Comparison of ENCODE assay signal across 9 cellular contexts in the genomic region with DNA sequence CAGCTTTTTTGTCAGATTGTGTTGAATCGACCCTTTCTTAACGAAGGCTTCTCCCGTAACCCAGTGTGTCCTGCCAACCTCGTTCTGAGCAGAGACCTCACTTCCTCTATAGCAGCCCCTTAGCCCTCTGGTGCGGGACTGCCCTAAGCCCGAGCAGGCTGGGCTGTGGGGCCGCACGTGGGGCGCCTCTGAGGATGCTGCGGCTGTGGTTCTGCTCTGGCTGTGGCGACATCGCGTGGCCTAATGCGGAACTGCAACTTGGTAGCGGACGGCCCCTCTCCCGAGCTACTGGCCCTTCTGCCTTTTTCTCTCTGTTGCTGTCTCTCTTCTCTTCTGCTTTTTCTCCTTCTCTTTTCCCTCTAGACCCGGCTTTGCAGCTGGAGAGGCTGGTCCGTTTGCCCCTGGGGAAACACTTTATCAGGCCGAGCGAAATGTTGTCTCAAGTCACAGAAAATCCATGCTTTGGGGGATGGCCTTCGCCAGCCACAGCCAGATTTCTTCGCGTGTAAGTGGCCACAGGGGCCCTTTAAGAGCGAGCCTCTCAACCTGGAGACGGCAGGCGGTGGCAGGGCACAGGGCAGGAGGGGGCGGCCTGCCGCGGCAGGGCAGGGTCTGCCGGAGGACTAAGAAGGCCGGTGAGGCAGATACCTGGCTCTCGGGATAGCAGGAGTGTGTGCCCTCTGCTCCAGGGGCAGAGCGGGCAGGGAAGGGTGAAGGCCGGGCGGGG. TPM values are rescaled to one million over a fixed set of nuclear protein-coding genes. Genes with fewer than 3 reads are reported as not detected.
DNase-seq lines count a peak whose midpoint lies in the region; ATAC-seq, FAIRE-seq and TF ChIP-seq lines count a peak whose summit lies in the region.
"Had no signal": no experiment of that assay in that cellular context is flagged by ENCODE, and none has a peak within 500 bp of the region (broad histone marks: within the 10 kb centered on the region; RNA-seq: fewer than 3 reads in every experiment).

No MANE protein-coding gene starts in this region.

- H3K9me3 ChIP-seq in HCT116 (ENCODE audit: control insufficient read depth in 1 of 2, insufficient read depth in 1 of 2, low read depth in 1 of 2, low read length in 2 of 2) = no peaks in the 10 kb centered on the region

- peaks cover 18 to 39% of the 10 kb centered on the region in 2 experiments for H3K4me1 ChIP-seq in HCT116 (ENCODE audit: control insufficient read depth in 1 of 2, insufficient read depth in 2 of 2, low read length in 2 of 2)

- CTCF ChIA-PET in HCT116 (lab: Charles Lee) = interaction anchor here (0.6 to 3.6 kb wide), 16 partner anchors 11 to 469 kb away, joined by 3 to 18 read pairs (median 3); partner anchors contain the start of gene KIF23
- CTCF ChIA-PET in activated CD8-positive, alpha-beta T cell treated with anti-CD3 and anti-CD28 coated beads for 36 hours (lab: Charles Lee) = interaction anchor here (0.6 to 3.4 kb wide), 23 partner anchors 9 to 470 kb away, joined by 3 to 18 read pairs (median 4); partner anchors contain the start of gene GLCE

- no peak overlapping the region for H3K9ac ChIP-seq in HCT116 (ENCODE audit: low read length)

- ATAC-seq in HCT116 (peak; percentile 96), GM19328 (IDR thresholded peaks at IDR 0.05; ENCODE audit: unreplicated experiment) (no peak)
- ATAC-seq in activated CD8-positive, alpha-beta T cell treated with anti-CD3 and anti-CD28 coated beads for 36 hours = peak; percentile 98

- no peak for FAIRE-seq in D721Med (lab: Jason Lieb, UNC)

- RAD21 ChIA-PET in HCT116 (lab: Charles Lee; ENCODE audit: low non-redundant PET in 1 of 2, low total read pairs in 2 of 2, uncharacterized antibody in 2 of 2, unreplicated experiment in 2 of 2) = interaction anchor here in 1 of 2 experiments (0.7 kb wide), 1 partner anchor 334 kb away, joined by 4 read pairs; no protein-coding TSS in a partner anchor

- peaks cover 3% of the 10 kb centered on the region for H3K27me3 Mint-ChIP-seq in activated CD8-positive, alpha-beta T cell treated with anti-CD3 and anti-CD28 coated beads for 36 hours

- no peak overlapping the region for H3K27ac Mint-ChIP-seq in activated CD8-positive, alpha-beta T cell treated with anti-CD3 and anti-CD28 coated beads for 36 hours
- H3K27ac Mint-ChIP-seq: dendritic cell treated with granulocyte-macrophage colony-stimulating factor and Interleukin-4, amounts not matched to agents 40 ng/mL and 50 ng/mL, for 4 days had no signal

- DNase-seq in D721Med (ENCODE audit: insufficient read length, low spot score) (peak; percentile 84), HCT116 (ENCODE audit: low read depth, low spot score) (peak; percentile 16), NCI-H82 (lab: John Stamatoyannopoulos, UW) (peak; percentile 91), medulla oblongata (ENCODE audit: extremely low spot score) (peak; percentile 81)
- peak; percentile 90 for DNase-seq in activated CD8-positive, alpha-beta T cell treated with anti-CD3 and anti-CD28 coated beads for 36 hours
- peak; percentile 65 for DNase-seq in effector CD8-positive, alpha-beta T cell (lab: John Stamatoyannopoulos, UW)
- DNase-seq in stimulated activated CD8-positive, alpha-beta memory T cell treated with anti-CD3 and anti-CD28 coated beads, Interleukin-12 subunit alpha, Interleukin-12 subunit beta, amount 100 ng/mL, for 4 hours (ENCODE audit: low read depth) = peak; percentile 68

- POLR2A ChIA-PET in HCT116 (lab: Charles Lee) = no interaction called here
- POLR2A ChIA-PET in activated CD8-positive, alpha-beta T cell treated with anti-CD3 and anti-CD28 coated beads for 36 hours (lab: Charles Lee) = interaction anchor here (0.5 kb wide), 1 partner anchor 55 kb away, joined by 3 read pairs; no protein-coding TSS in a partner anchor

- intact Hi-C loops in HCT116 (cut with micrococcal nuclease) = loop anchor here (1.0 to 5.0 kb wide), 4 partner anchors 97 to 335 kb away; partner anchors contain the start of genes GLCE and PAQR5
- intact Hi-C loops in activated CD8-positive, alpha-beta T cell treated with anti-CD3 and anti-CD28 coated beads for 36 hours (cut with micrococcal nuclease) = loop anchor here (5.0 kb wide), 1 partner anchor 337 kb away; no protein-coding TSS in a partner anchor

- H3K79me2 ChIP-seq in HCT116 (ENCODE audit: insufficient read depth, low read length) = no peaks in the 10 kb centered on the region

- H3K4me2 ChIP-seq in HCT116 (ENCODE audit: low read length) = peak overlapping the region; percentile 41; the same call in 1 of the 2 replicates

- TF ChIP-seq CTCF in D721Med (IDR thresholded peaks at IDR 0.05; ENCODE audit: insufficient read depth, missing control alignments) = peak; percentile 89
- peak; percentile 75 to 93 (median 91) for TF ChIP-seq CTCF in HCT116 (IDR thresholded peaks at IDR 0.05 in 2 of 3, conservative IDR thresholded peaks at IDR 0.05 in 1 of 3; ENCODE audit: borderline replicate concordance in 1 of 3, insufficient read depth in 1 of 3, low read depth in 2 of 3, low read length in 2 of 3)
- TF ChIP-seq CTCF in activated CD8-positive, alpha-beta T cell treated with anti-CD3 and anti-CD28 coated beads for 36 hours (IDR thresholded peaks at IDR 0.05) = peak; percentile 96

- H3K9me2 ChIP-seq in HCT116 (ENCODE audit: insufficient read depth) = no peaks in the 10 kb centered on the region

- no peak overlapping the region for H3K4me3 Mint-ChIP-seq in activated CD8-positive, alpha-beta T cell treated with anti-CD3 and anti-CD28 coated beads for 36 hours
- H3K4me3 Mint-ChIP-seq: dendritic cell treated with granulocyte-macrophage colony-stimulating factor and Interleukin-4, amounts not matched to agents 40 ng/mL and 50 ng/mL, for 4 days had no signal

- H3K4me1 Mint-ChIP-seq in activated CD8-positive, alpha-beta T cell treated with anti-CD3 and anti-CD28 coated beads for 36 hours (ENCODE audit: low read depth) = peaks cover 6% of the 10 kb centered on the region

- H3K36me3 Mint-ChIP-seq in activated CD8-positive, alpha-beta T cell treated with anti-CD3 and anti-CD28 coated beads for 36 hours (ENCODE audit: low read depth) = no peaks in the 10 kb centered on the region

- BruUV-seq in HCT116 (replicated peaks; lab: Mats Ljungman, UMichigan) = no TSS peak

- H3K9me3 Mint-ChIP-seq in activated CD8-positive, alpha-beta T cell treated with anti-CD3 and anti-CD28 coated beads for 36 hours = no peaks in the 10 kb centered on the region
- H3K9me3 Mint-ChIP-seq: dendritic cell treated with granulocyte-macrophage colony-stimulating factor and Interleukin-4, amounts not matched to agents 40 ng/mL and 50 ng/mL, for 4 days had no signal

- no peak for TF ChIP-seq POLR2A in HCT116 (IDR thresholded peaks at IDR 0.05; ENCODE audit: borderline replicate concordance, extremely low read depth, insufficient read depth, insufficient read length)

- H4K20me1 ChIP-seq in HCT116 (ENCODE audit: insufficient read depth) = no peaks in the 10 kb centered on the region

- H3K4me3 ChIP-seq in HCT116 (replicated peaks in 1 of 2; ENCODE audit: low read depth in 1 of 2, low read length in 2 of 2) = no peak overlapping the region

- no peak overlapping the region for H2AFZ ChIP-seq in HCT116 (ENCODE audit: low read depth, low read length, poor library complexity, severe bottlenecking)

- no peak overlapping the region for H3K27ac ChIP-seq in HCT116 (ENCODE audit: low read depth, low read length)

- H3K27me3 ChIP-seq in HCT116 (ENCODE audit: insufficient read depth, low read length) = no peaks in the 10 kb centered on the region

- H3K36me3 ChIP-seq in HCT116 (ENCODE audit: control insufficient read depth in 1 of 2, insufficient read depth in 2 of 2, low read length in 2 of 2) = no peaks in the 10 kb centered on the region

- peak; percentile 91 for TF ChIP-seq RAD21 in HCT116 (IDR thresholded peaks at IDR 0.05; ENCODE audit: low read depth)

TF ChIP-seq in HCT116, 20 proteins besides CTCF, POLR2A, EP300 and RAD21:
- TF ChIP-seq MAX (IDR thresholded peaks at IDR 0.05) = peak; percentile 60; the same call in 1 of the 2 replicates
- no peak for TF ChIP-seq EGR1 (IDR thresholded peaks at IDR 0.05; ENCODE audit: low read depth)

RNA-seq across cellular contexts. Expression of gene KIF23, which starts 19.4 kb away (rescaled TPM):
- 83.7 TPM for total RNA-seq in HCT116 (2021; ENCODE audit: unreplicated experiment)
- polyA plus RNA-seq in HCT116 (2012) = 62.8 and 80.8 TPM in 2 replicates
- total RNA-seq in activated CD8-positive, alpha-beta T cell treated with anti-CD3 and anti-CD28 coated beads for 36 hours = 10 to 100 TPM; 45.4 to 47.0 TPM

RNA-seq across cellular contexts. Expression of gene RPLP1, which starts 57.9 kb away (rescaled TPM):
- 3,138 TPM for total RNA-seq in HCT116 (2021; ENCODE audit: unreplicated experiment)
- polyA plus RNA-seq in HCT116 (2012) = 3,494 and 5,245 TPM in 2 replicates
- total RNA-seq in activated CD8-positive, alpha-beta T cell treated with anti-CD3 and anti-CD28 coated beads for 36 hours = 1,000 to 10,000 TPM; 2,583 to 2,701 TPM

Comparison
In these comparisons a context has a peak if more than half of its experiments do, and no peak if none do; other contexts are left out.
1. DNase-seq: peak in every context shown above with its lines; median percentile 91 in NCI-H82; 90 in activated CD8-positive, alpha-beta T cell treated with anti-CD3 and anti-CD28 coated beads for 36 hours; 84 in D721Med; 81 in medulla oblongata; 68 in stimulated activated CD8-positive, alpha-beta memory T cell treated with anti-CD3 and anti-CD28 coated beads, Interleukin-12 subunit alpha, Interleukin-12 subunit beta, amount 100 ng/mL, for 4 hours; 65 in effector CD8-positive, alpha-beta T cell; 16 in HCT116.